ENCODE assay signal across 1 cellular context in the genomic region with DNA sequence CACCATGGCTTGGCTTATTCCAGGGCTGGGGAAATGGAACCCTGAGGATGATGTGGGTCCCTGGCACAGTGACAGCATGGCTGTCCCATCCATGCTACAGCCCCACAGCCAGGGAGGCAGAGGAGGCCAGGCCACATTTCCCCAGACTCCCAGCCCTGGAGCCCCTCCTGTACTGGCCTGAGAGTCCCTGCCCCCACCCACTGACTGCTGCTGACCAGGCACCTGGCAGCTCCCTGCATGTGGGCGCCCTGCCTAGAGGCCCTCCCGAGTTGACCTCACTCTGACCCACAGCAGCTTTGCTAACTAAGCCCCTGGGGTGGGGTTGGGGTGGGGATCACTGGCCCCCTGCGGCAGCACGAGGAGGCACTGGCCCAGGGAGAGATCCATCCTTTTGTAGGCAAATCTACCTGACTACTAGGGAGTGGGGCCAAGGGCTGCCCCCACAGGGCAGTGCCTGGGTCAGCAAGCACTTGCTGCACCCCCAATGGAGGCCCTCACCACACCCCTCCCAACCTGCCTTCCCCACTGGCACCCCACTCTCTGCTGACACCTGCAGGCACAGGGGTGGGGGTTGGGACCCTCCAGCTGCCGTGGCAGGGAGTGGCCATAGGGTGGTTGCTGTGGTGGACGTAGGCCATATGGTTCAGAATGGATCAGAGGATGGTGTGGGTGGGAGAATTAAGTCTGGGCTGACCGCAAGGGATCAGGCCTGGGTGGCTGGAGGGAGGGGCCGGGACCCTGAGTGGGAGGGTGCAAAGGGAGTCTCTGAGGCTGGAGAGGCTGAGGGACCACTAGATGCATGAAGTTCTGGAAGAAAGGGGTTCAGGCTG.
TF ChIP-seq lines count a peak whose summit lies in the region.

No MANE protein-coding gene starts in this region.

TF ChIP-seq in SK-N-SH treated with all-trans-retinoic acid at 6 μM for 48 hours, 23 proteins besides CTCF, POLR2A, EP300 and RAD21 (continued from another document):
- TF ChIP-seq PPARA (CRISPR knock-in tag; IDR thresholded peaks at IDR 0.05; ENCODE audit: borderline replicate concordance) (no peak), ZNF70 (CRISPR knock-in tag; IDR thresholded peaks at IDR 0.05) (no peak), ARNTL (CRISPR knock-in tag; IDR thresholded peaks at IDR 0.05; ENCODE audit: borderline replicate concordance, low read depth) (no peak), RARB (CRISPR knock-in tag; IDR thresholded peaks at IDR 0.05) (no peak), ZFP30 (CRISPR knock-in tag; IDR thresholded peaks at IDR 0.05) (no peak), TOX (CRISPR knock-in tag; IDR thresholded peaks at IDR 0.05; ENCODE audit: borderline replicate concordance) (no peak)
TF ChIP-seq in SK-N-SH treated with all-trans-retinoic acid at 6 μM for 48 hours: peak in this region for 0.
